ENCODE assay signal across 11 cellular contexts in the genomic region with DNA sequence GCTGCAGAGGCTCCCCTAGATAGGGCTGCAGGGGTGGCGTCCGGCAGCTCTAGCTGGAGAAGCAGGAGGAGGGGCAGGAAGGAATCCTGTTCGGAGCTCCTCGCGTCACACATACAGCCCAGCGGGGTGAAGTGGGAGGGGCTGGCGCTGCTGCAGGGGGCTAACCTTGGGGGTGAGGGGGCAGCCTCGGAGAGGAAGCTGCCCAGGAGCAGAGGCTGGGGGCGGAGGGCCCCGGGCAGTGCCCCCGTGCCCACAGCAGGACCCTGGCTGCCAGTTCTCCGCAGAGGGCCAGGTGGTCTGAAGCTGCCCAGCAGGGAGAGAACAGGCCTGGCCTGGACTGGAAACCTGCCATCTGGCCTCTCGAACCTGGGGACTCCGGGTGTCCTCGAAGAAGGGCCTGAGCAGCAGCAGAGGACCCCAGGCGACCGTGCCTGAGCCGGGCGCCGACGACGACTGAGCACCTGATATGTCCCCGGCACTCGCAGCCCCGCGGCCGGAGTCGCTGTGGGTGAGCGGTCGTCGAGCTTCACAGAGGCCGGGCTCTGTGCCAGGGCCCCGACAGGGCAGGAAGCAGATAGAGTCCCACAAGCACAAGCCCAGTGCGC. TPM values are rescaled to one million over a fixed set of nuclear protein-coding genes. Genes with fewer than 3 reads are reported as not detected.
DNase-seq lines count a peak whose midpoint lies in the region; ATAC-seq, FAIRE-seq and TF ChIP-seq lines count a peak whose summit lies in the region.
"Had no signal": no experiment of that assay in that cellular context is flagged by ENCODE, and none has a peak within 500 bp of the region (broad histone marks: within the 10 kb centered on the region; RNA-seq: fewer than 3 reads in every experiment).

No MANE protein-coding gene starts in this region.

- peak overlapping the region in 1 of 2 experiments; percentile 55; a peak in 1 of 4 replicates for H3K27ac ChIP-seq in SK-N-SH (ENCODE audit: low read depth in 2 of 2, low read length in 1 of 2)

- H3K9me3 Mint-ChIP-seq in activated naive CD4-positive, alpha-beta T cell treated with anti-CD3 and anti-CD28 coated beads, Interleukin-2, amount 10 ng/mL, durations not matched to agents 7 days and 5 days: peaks cover 3% of the 10 kb centered on the region
- H3K9me3 Mint-ChIP-seq in natural killer cell treated with Interleukin-12 subunit alpha and Interleukin-12 subunit beta and Interleukin-15 and Interleukin-18, amount 100 ng/mL, for 72 hours: peaks cover 3% of the 10 kb centered on the region

- peaks cover 0 to 25% of the 10 kb centered on the region in 2 experiments; a peak in 1 of 4 replicates for H3K4me1 ChIP-seq in SK-N-SH (ENCODE audit: control insufficient read depth in 1 of 2, insufficient read depth in 2 of 2, low read depth in 1 of 2, low read length in 1 of 2)

- TF ChIP-seq POLR2A in GM12892 (IDR thresholded peaks at IDR 0.05; ENCODE audit: low read depth, low read length): no peak

- no peak overlapping the region for H3K9ac ChIP-seq in SK-N-SH

- POLR2A ChIA-PET in SK-N-SH (lab: Yijun Ruan, JAX): interaction anchor here (0.6 to 0.7 kb wide), 2 partner anchors 36 to 138 kb away, joined by 3 to 4 read pairs; a partner anchor contains a TSS

- no peak overlapping the region for H3K4me3 ChIP-seq in SK-N-SH (ENCODE audit: low read depth in 2 of 2, low read length in 1 of 2)

- H3F3A ChIP-seq in SK-N-SH (replicated peaks; ENCODE audit: insufficient read depth): no peaks in the 10 kb centered on the region

- H3K79me2 ChIP-seq in SK-N-SH (ENCODE audit: insufficient read depth): no peaks in the 10 kb centered on the region

- peaks cover 8% of the 10 kb centered on the region for H3K36me3 Mint-ChIP-seq in activated naive CD4-positive, alpha-beta T cell treated with anti-CD3 and anti-CD28 coated beads, Interleukin-2, amount 10 ng/mL, durations not matched to agents 7 days and 5 days
- no peaks in the 10 kb centered on the region for H3K36me3 Mint-ChIP-seq in natural killer cell treated with Interleukin-12 subunit alpha and Interleukin-12 subunit beta and Interleukin-15 and Interleukin-18, amount 100 ng/mL, for 72 hours

- H3K36me3 ChIP-seq in SK-N-SH (replicated peaks in 1 of 2; ENCODE audit: control insufficient read depth in 1 of 2, insufficient read depth in 2 of 2, low read length in 1 of 2): no peaks in the 10 kb centered on the region

- TF ChIP-seq RAD21 in SK-N-SH (IDR thresholded peaks at IDR 0.05; ENCODE audit: low read length): no peak

- CTCF ChIA-PET in SK-N-SH (lab: Yijun Ruan, JAX): interaction anchor here (0.8 to 2.0 kb wide), 8 partner anchors 13 to 568 kb away, joined by 3 to 6 read pairs (median 4); a partner anchor contains a TSS
- CTCF ChIA-PET in activated naive CD4-positive, alpha-beta T cell treated with anti-CD3 and anti-CD28 coated beads, Interleukin-2, amount 10 ng/mL, durations not matched to agents 7 days and 5 days (lab: Charles Lee): interaction anchor here (0.5 to 3.0 kb wide), 4 partner anchors 10 to 180 kb away, joined by 3 to 12 read pairs (median 4); no protein-coding TSS in a partner anchor

- TF ChIP-seq CTCF in SK-N-SH (IDR thresholded peaks at IDR 0.05): no peak

- FAIRE-seq in GM12892 (lab: Jason Lieb, UNC): no peak
- FAIRE-seq: D721Med, GM19239 had no signal

- peak overlapping the region; percentile 93 for H3K27ac Mint-ChIP-seq in activated naive CD4-positive, alpha-beta T cell treated with anti-CD3 and anti-CD28 coated beads, Interleukin-2, amount 10 ng/mL, durations not matched to agents 7 days and 5 days
- H3K27ac Mint-ChIP-seq in natural killer cell treated with Interleukin-12 subunit alpha and Interleukin-12 subunit beta and Interleukin-15 and Interleukin-18, amount 100 ng/mL, for 72 hours: peak overlapping the region; percentile 95 to 99

- no peaks in the 10 kb centered on the region for H4K20me1 ChIP-seq in SK-N-SH (ENCODE audit: insufficient read depth)

- H3K9me3 ChIP-seq in SK-N-SH: no peaks in the 10 kb centered on the region

- H3K9me2 ChIP-seq in SK-N-SH: no peaks in the 10 kb centered on the region

- no peaks in the 10 kb centered on the region for H3K27me3 ChIP-seq in SK-N-SH (ENCODE audit: insufficient read depth)

- DNase-seq in CD1c-positive myeloid dendritic cell (ENCODE audit: extremely low spot score) (peak; percentile 58), SK-N-SH (peak; percentile 82), HT-29 (ENCODE audit: low spot score) (no peak), GM12892 (ENCODE audit: insufficient read length) (no peak)
- DNase-seq in activated naive CD4-positive, alpha-beta T cell treated with anti-CD3 and anti-CD28 coated beads, Interleukin-2, amount 10 ng/mL, durations not matched to agents 7 days and 5 days: peak; percentile 58
- DNase-seq in natural killer cell treated with Interleukin-12 subunit alpha and Interleukin-12 subunit beta and Interleukin-15 and Interleukin-18, amount 100 ng/mL, for 72 hours (ENCODE audit: low spot score): peak; percentile 68
- no peak for DNase-seq in effector CD8-positive, alpha-beta T cell (lab: John Stamatoyannopoulos, UW)

- peak in 1 of 2 donors; percentile 56 for ATAC-seq in natural killer cell treated with Interleukin-12 subunit alpha and Interleukin-12 subunit beta and Interleukin-15 and Interleukin-18, amount 100 ng/mL, for 72 hours
- no peak for ATAC-seq in HG03025 (IDR thresholded peaks at IDR 0.05; ENCODE audit: low FRiP score, unreplicated experiment)

- peaks cover 69% of the 10 kb centered on the region for H3K4me1 Mint-ChIP-seq in activated naive CD4-positive, alpha-beta T cell treated with anti-CD3 and anti-CD28 coated beads, Interleukin-2, amount 10 ng/mL, durations not matched to agents 7 days and 5 days
- H3K4me1 Mint-ChIP-seq in natural killer cell treated with Interleukin-12 subunit alpha and Interleukin-12 subunit beta and Interleukin-15 and Interleukin-18, amount 100 ng/mL, for 72 hours (ENCODE audit: low read depth in 2 of 2): peaks cover 46 to 59% of the 10 kb centered on the region in 2 donors

- no peak for TF ChIP-seq EP300 in SK-N-SH (IDR thresholded peaks at IDR 0.05; ENCODE audit: borderline replicate concordance in 1 of 2, low read depth in 1 of 2, low read length in 1 of 2)

- no peak overlapping the region for H3K4me2 ChIP-seq in SK-N-SH

- 70% methylated on average over 11 of the region's 34 CpGs for WGBS in SK-N-SH (ENCODE audit: low lambda C conversion rate)

- peak overlapping the region; percentile 35 for H3K4me3 Mint-ChIP-seq in activated naive CD4-positive, alpha-beta T cell treated with anti-CD3 and anti-CD28 coated beads, Interleukin-2, amount 10 ng/mL, durations not matched to agents 7 days and 5 days
- peak overlapping the region; percentile 80 for H3K4me3 Mint-ChIP-seq in natural killer cell treated with Interleukin-12 subunit alpha and Interleukin-12 subunit beta and Interleukin-15 and Interleukin-18, amount 100 ng/mL, for 72 hours
- H3K4me3 Mint-ChIP-seq: memory B cell had no signal

- no peak overlapping the region for H2AFZ ChIP-seq in SK-N-SH (ENCODE audit: low read depth)

- H3K27me3 Mint-ChIP-seq in activated naive CD4-positive, alpha-beta T cell treated with anti-CD3 and anti-CD28 coated beads, Interleukin-2, amount 10 ng/mL, durations not matched to agents 7 days and 5 days: peaks cover 11% of the 10 kb centered on the region
- H3K27me3 Mint-ChIP-seq in natural killer cell treated with Interleukin-12 subunit alpha and Interleukin-12 subunit beta and Interleukin-15 and Interleukin-18, amount 100 ng/mL, for 72 hours: no peaks in the 10 kb centered on the region

TF ChIP-seq in SK-N-SH, 30 proteins besides CTCF, POLR2A, EP300 and RAD21:
- TF ChIP-seq RFX5 (IDR thresholded peaks at IDR 0.05; ENCODE audit: low read length) (no peak), NRF1 (IDR thresholded peaks at IDR 0.05; ENCODE audit: low read depth, low read length) (no peak), YY1 (IDR thresholded peaks at IDR 0.05; ENCODE audit: low read depth) (no peak)
- TF ChIP-seq, protein P1, sequence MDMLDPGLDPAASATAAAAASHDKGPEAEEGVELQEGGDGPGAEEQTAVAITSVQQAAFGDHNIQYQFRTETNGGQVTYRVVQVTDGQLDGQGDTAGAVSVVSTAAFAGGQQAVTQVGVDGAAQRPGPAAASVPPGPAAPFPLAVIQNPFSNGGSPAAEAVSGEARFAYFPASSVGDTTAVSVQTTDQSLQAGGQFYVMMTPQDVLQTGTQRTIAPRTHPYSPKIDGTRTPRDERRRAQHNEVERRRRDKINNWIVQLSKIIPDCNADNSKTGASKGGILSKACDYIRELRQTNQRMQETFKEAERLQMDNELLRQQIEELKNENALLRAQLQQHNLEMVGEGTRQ (IDR thresholded peaks at IDR 0.05; ENCODE audit: borderline replicate concordance, low read depth, low read length): no peak

RNA-seq across cellular contexts. Expression of a gene that starts 2.5 kb away (rescaled TPM):
- polyA plus RNA-seq in SK-N-SH (2012; rRNA removed): 1.2 and 1.3 TPM in 2 replicates
- polyA plus RNA-seq in SK-N-SH (2012; cell fraction: cytosol; rRNA removed): 0.31 and 0.37 TPM in 2 replicates
- 8.6 and 12.4 TPM in 2 replicates for polyA plus RNA-seq in SK-N-SH (2012; cell fraction: nucleus; rRNA removed)
- 1 to 10 TPM; 5.9 to 7.6 TPM for total RNA-seq in natural killer cell treated with Interleukin-12 subunit alpha and Interleukin-12 subunit beta and Interleukin-15 and Interleukin-18, amount 100 ng/mL, for 72 hours
- 176 and 180 TPM in 2 replicates for total RNA-seq in HT-29 (2014; rRNA removed; shearing (Covaris generic))
- 1.1 TPM for polyA plus RNA-seq in GM12892 (2012; ENCODE audit: missing spikeins)

RNA-seq across cellular contexts. Expression of a gene that starts 36.2 kb away (rescaled TPM):
- 24.0 and 28.1 TPM in 2 replicates for polyA plus RNA-seq in SK-N-SH (2012; rRNA removed)
- polyA plus RNA-seq in SK-N-SH (2012; cell fraction: cytosol; rRNA removed): 7.5 and 13.2 TPM in 2 replicates
- polyA plus RNA-seq in SK-N-SH (2012; cell fraction: nucleus; rRNA removed): 110 and 163 TPM in 2 replicates
- 10 to 100 TPM; 50.4 to 73.9 TPM for total RNA-seq in natural killer cell treated with Interleukin-12 subunit alpha and Interleukin-12 subunit beta and Interleukin-15 and Interleukin-18, amount 100 ng/mL, for 72 hours
- 88.3 and 90.2 TPM in 2 replicates for total RNA-seq in HT-29 (2014; rRNA removed; shearing (Covaris generic))
- polyA plus RNA-seq in GM12892 (2012; ENCODE audit: missing spikeins): 12.0 TPM

RNA-seq across cellular contexts. Expression of a gene that starts 54.4 kb away (rescaled TPM):
- 13.3 and 14.3 TPM in 2 replicates for polyA plus RNA-seq in SK-N-SH (2012; rRNA removed)
- 4.9 and 9.6 TPM in 2 replicates for polyA plus RNA-seq in SK-N-SH (2012; cell fraction: cytosol; rRNA removed)
- 41.2 and 59.3 TPM in 2 replicates for polyA plus RNA-seq in SK-N-SH (2012; cell fraction: nucleus; rRNA removed)
- total RNA-seq in natural killer cell treated with Interleukin-12 subunit alpha and Interleukin-12 subunit beta and Interleukin-15 and Interleukin-18, amount 100 ng/mL, for 72 hours: 10 to 100 TPM; 60.9 to 67.6 TPM
- 57.9 and 74.9 TPM in 2 replicates for total RNA-seq in HT-29 (2014; rRNA removed; shearing (Covaris generic))
- 10.2 TPM for polyA plus RNA-seq in GM12892 (2012; ENCODE audit: missing spikeins)

RNA-seq across cellular contexts. Expression of a gene that starts 60.0 kb away (rescaled TPM):
- not detected in 2 replicates for polyA plus RNA-seq in SK-N-SH (2012; rRNA removed)
- not detected in 2 replicates for polyA plus RNA-seq in SK-N-SH (2012; cell fraction: cytosol; rRNA removed)
- polyA plus RNA-seq in SK-N-SH (2012; cell fraction: nucleus; rRNA removed): 0.02 TPM in 1 of 2 replicates, not detected in the other
- not detected for total RNA-seq in natural killer cell treated with Interleukin-12 subunit alpha and Interleukin-12 subunit beta and Interleukin-15 and Interleukin-18, amount 100 ng/mL, for 72 hours
- total RNA-seq in HT-29 (2014; rRNA removed; shearing (Covaris generic)): not detected in 2 replicates
- not detected for polyA plus RNA-seq in GM12892 (2012; ENCODE audit: missing spikeins)

Comparison
In these comparisons a context has a peak if more than half of its experiments do, and no peak if none do; other contexts are left out.
1. DNase-seq: peak in CD1c-positive myeloid dendritic cell (single experiment), SK-N-SH (single experiment), activated naive CD4-positive, alpha-beta T cell treated with anti-CD3 and anti-CD28 coated beads, Interleukin-2, amount 10 ng/mL, durations not matched to agents 7 days and 5 days (single experiment) and natural killer cell treated with Interleukin-12 subunit alpha and Interleukin-12 subunit beta and Interleukin-15 and Interleukin-18, amount 100 ng/mL, for 72 hours (single experiment); none in effector CD8-positive, alpha-beta T cell (single experiment), HT-29 (single experiment) and GM12892 (single experiment).
2. RNA of a gene that starts 2.5 kb away (total RNA-seq): 176 to 180 TPM in HT-29; 5.9 to 7.6 TPM in natural killer cell treated with Interleukin-12 subunit alpha and Interleukin-12 subunit beta and Interleukin-15 and Interleukin-18, amount 100 ng/mL, for 72 hours; every median in the first group is over 10 times any median in the second.